Comparison of ENCODE assay signal across 15 cellular contexts in the genomic region with DNA sequence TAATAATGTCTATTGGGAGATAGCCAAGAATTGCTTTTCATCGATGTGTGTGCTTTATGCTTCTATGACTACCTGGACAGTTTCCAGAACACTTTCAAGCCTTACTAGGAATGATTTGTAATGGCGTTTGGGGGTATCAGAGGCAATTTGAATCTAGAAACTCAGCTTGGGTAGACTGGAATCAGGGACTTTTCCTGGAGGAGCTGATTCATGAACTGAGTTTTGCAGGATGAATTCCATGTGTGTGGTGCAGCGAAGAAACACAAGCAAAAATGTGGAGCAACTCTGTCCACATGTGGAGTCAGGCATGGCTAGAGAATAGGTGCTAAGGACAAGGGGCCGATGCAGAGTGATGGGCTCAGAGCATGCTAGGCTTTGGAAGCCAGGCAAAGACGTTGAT. TPM values are rescaled to one million over a fixed set of nuclear protein-coding genes. Genes with fewer than 3 reads are reported as not detected.
"Had no signal": no experiment of that assay in that cellular context is flagged by ENCODE, and none has a peak within 500 bp of the region (broad histone marks: within the 10 kb centered on the region; RNA-seq: fewer than 3 reads in every experiment).

No MANE protein-coding gene starts in this region.

- ATAC-seq: left lung; sciatic nerve; stimulated activated naive B cell treated with anti-CD40 and anti-IgM and Interleukin-4, amounts not matched to agents 10 μg/mL and 1 μg/mL and 100 μg/mL, for 72 hours had no signal

- DNase-seq: activated CD4-positive, alpha-beta memory T cell treated with anti-CD3 and anti-CD28 coated beads for 36 hours; activated naive CD4-positive, alpha-beta T cell treated with Interleukin-2 at 50 U/mL for 16 hours; effector CD4-positive, alpha-beta T cell; immature natural killer cell; left lung; stimulated activated CD4-positive, alpha-beta T cell treated with anti-CD3 and anti-CD28 coated beads, Interleukin-2, amount 100 ng/mL, for 24 hours; stimulated activated naive B cell treated with anti-CD40 and anti-IgM and Interleukin-4, amounts not matched to agents 10 μg/mL and 1 μg/mL and 100 μg/mL, for 72 hours; substantia nigra; T1000 had no signal

- H3K4me3 ChIP-seq: left lung had no signal

- H3K27ac ChIP-seq: epithelial cell of prostate, left lung, VCaP had no signal

- H3K9me3 ChIP-seq: left lung had no signal

- H3K36me3 ChIP-seq: left lung had no signal

RNA-seq across cellular contexts. Expression of gene TMEM61, which starts 11.8 kb away (rescaled TPM):
- total RNA-seq: activated CD4-positive, alpha-beta memory T cell treated with anti-CD3 and anti-CD28 coated beads for 36 hours; cardiac septum; osteocyte; pulmonary artery endothelial cell; sciatic nerve had no signal
- polyA plus RNA-seq: immature natural killer cell had no signal

RNA-seq across cellular contexts. Expression of gene BSND, which starts 30.2 kb away (rescaled TPM):
- total RNA-seq: activated CD4-positive, alpha-beta memory T cell treated with anti-CD3 and anti-CD28 coated beads for 36 hours; cardiac septum; left lung; osteocyte; pulmonary artery endothelial cell; sciatic nerve had no signal
- polyA plus RNA-seq: immature natural killer cell had no signal
